Comparison of ENCODE assay signal across 23 cellular contexts in the genomic region with DNA sequence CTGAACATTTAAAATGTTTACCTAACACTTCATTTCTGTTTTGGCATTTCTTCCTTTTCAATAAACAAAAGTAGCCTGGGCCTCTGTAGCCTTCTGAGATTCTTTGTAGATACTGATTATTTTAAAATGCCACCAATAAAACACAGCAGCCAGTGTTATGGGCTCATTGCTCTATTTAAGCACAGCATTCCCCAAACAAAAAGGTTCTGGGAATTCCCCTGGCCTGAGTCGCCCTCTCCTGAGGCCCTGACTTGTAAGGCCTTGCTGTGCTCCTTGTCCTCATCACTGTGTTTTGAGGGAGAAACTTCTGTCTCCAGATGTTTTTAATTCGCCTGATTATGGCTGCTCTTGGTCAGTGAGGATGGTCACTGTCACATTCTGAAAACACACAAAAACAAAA. TPM values are rescaled to one million over a fixed set of nuclear protein-coding genes. Genes with fewer than 3 reads are reported as not detected.
A peak's percentile ranks its signal among the peaks of the same experiment; 100 is the strongest.
DNase-seq lines count a peak whose midpoint lies in the region; ATAC-seq and TF ChIP-seq lines count a peak whose summit lies in the region.
"Had no signal": no experiment of that assay in that cellular context is flagged by ENCODE, and none has a peak within 500 bp of the region (broad histone marks: within the 10 kb centered on the region; RNA-seq: fewer than 3 reads in every experiment).

No MANE protein-coding gene starts in this region.

- H3K9ac ChIP-seq in NT2/D1 (ENCODE audit: insufficient read length, low read depth), result no peak overlapping the region
- H3K9ac ChIP-seq in fibroblast of lung (ENCODE audit: insufficient read depth, low read length), result no peak overlapping the region
- H3K9ac ChIP-seq: BLaER1 treated with 17β-estradiol and CSF1 and Interleukin-3, amounts not matched to agents 10 nM and 100 nM had no signal

- no peaks in the 10 kb centered on the region for H3K27me3 ChIP-seq in NT2/D1 (ENCODE audit: insufficient read depth, insufficient read length)
- H3K27me3 ChIP-seq in fibroblast of lung (ENCODE audit: control insufficient read depth, insufficient read depth, low read length), result no peaks in the 10 kb centered on the region
- H3K27me3 ChIP-seq in transverse colon, result no peaks in the 10 kb centered on the region
- H3K27me3 ChIP-seq in A673 (replicated peaks; ENCODE audit: insufficient read depth, low read depth, low read length, poor library complexity), result peaks cover 6% of the 10 kb centered on the region
- H3K27me3 ChIP-seq: BLaER1 treated with 17β-estradiol and CSF1 and Interleukin-3, amounts not matched to agents 10 nM and 100 nM; esophagus squamous epithelium; neutrophil; right atrium auricular region had no signal

- no peak overlapping the region for H2AFZ ChIP-seq in fibroblast of lung (ENCODE audit: low read length)

- WGBS in mesodermal cell (ENCODE audit: insufficient coverage in 2 of 2), 2 experiments, result 88 to 90% methylated on average over 2 of the region's 2 CpGs
- 40 to 70% methylated on average over 1 to 2 of the region's 2 CpGs for WGBS in transverse colon (ENCODE audit: low coverage in 1 of 2), 2 donors

- no peaks in the 10 kb centered on the region for H3K4me1 ChIP-seq in NT2/D1 (ENCODE audit: insufficient read depth, insufficient read length)
- no peaks in the 10 kb centered on the region for H3K4me1 ChIP-seq in fibroblast of lung (ENCODE audit: control insufficient read depth, extremely low read depth, insufficient read depth, low read length)
- H3K4me1 ChIP-seq in mesodermal cell (ENCODE audit: control insufficient read depth, insufficient read depth, low read length, poor library complexity, severe bottlenecking), result peaks cover 8% of the 10 kb centered on the region
- H3K4me1 ChIP-seq in transverse colon, result peaks cover 0 to 4% (median 0%) of the 10 kb centered on the region in 4 donors
- H3K4me1 ChIP-seq in A673 (ENCODE audit: insufficient read depth, low read length, poor library complexity, severe bottlenecking), result no peaks in the 10 kb centered on the region
- H3K4me1 ChIP-seq: BLaER1 treated with 17β-estradiol and CSF1 and Interleukin-3, amounts not matched to agents 10 nM and 100 nM; esophagus squamous epithelium; right atrium auricular region had no signal

- intact Hi-C loops in transverse colon (cut with DNase I; ENCODE audit: low total_unique reads) (no loop called here), A673 (cut with micrococcal nuclease; ENCODE audit: unreplicated experiment) (no loop called here)

- DNase-seq in AG08395 (ENCODE audit: low spot score) (peak; percentile 5), NT2/D1 (ENCODE audit: low read depth, low spot score) (peak; percentile 9), fibroblast of lung (ENCODE audit: low read depth in 2 of 2) (peak; percentile 5 to 13), transverse colon (no peak), A673 (ENCODE audit: low spot score) (no peak)
- DNase-seq: 8988T; activated CD4-positive, alpha-beta T cell treated with anti-CD3 and anti-CD28 coated beads, Interleukin-2, amount 50 U/mL, for 4 hours; activated naive CD4-positive, alpha-beta T cell; activated T-cell treated with anti-CD3 and anti-CD28 coated beads for 4 hours; esophagus squamous epithelium; left cardiac atrium; NCI-H1417 treated with DMSO at 0.1 percent for 48 hours; NCI-H526; SHP77 treated with DMSO at 0.1 percent for 48 hours had no signal

- in situ Hi-C loops in transverse colon (cut with MboI; ENCODE audit: low pct_ligation_motif_present in 1 of 4, low pct_unique_long_range_greater_than_20kb in 1 of 4, low sequenced_read_pairs in 3 of 4), result no loop called here

- POLR2A ChIA-PET in A673 (lab: Charles Lee; ENCODE audit: low non-redundant PET), result no interaction called here

- TF ChIP-seq POLR2A in transverse colon (IDR thresholded peaks at IDR 0.05), result no peak

- H3K27ac ChIP-seq in fibroblast of lung (ENCODE audit: insufficient read depth, low read length) (no peak overlapping the region), mesodermal cell (ENCODE audit: low read depth, low read length, severe bottlenecking) (peak overlapping the region; percentile 30), transverse colon (no peak overlapping the region), A673 (ENCODE audit: low read depth, low read length, poor library complexity, severe bottlenecking) (no peak overlapping the region)
- H3K27ac ChIP-seq: BLaER1 treated with 17β-estradiol and CSF1 and Interleukin-3, amounts not matched to agents 10 nM and 100 nM; esophagus squamous epithelium; neutrophil; right atrium auricular region had no signal

- CTCF ChIA-PET in A673 (lab: Charles Lee), result no interaction called here

- no peak for TF ChIP-seq EP300 in transverse colon (IDR thresholded peaks at IDR 0.05; ENCODE audit: low read depth)

- ATAC-seq in HG03135 (IDR thresholded peaks at IDR 0.05; ENCODE audit: unreplicated experiment), result no peak
- no peak for ATAC-seq in GM21576 (IDR thresholded peaks at IDR 0.05; ENCODE audit: unreplicated experiment)
- ATAC-seq: left cardiac atrium had no signal

- H3K4me3 ChIP-seq in NT2/D1 (ENCODE audit: insufficient read length, low read depth) (no peak overlapping the region), fibroblast of lung (replicated peaks in 1 of 4; ENCODE audit: control extremely low read depth in 1 of 4, insufficient read depth in 1 of 4, low read depth in 3 of 4, low read length in 4 of 4) (no peak overlapping the region), mesodermal cell (ENCODE audit: extremely low read depth, insufficient read depth, low read length, poor library complexity, severe bottlenecking) (no peak overlapping the region), transverse colon (no peak overlapping the region), A673 (ENCODE audit: low read depth, low read length, poor library complexity, severe bottlenecking) (no peak overlapping the region)
- H3K4me3 ChIP-seq: BLaER1 treated with 17β-estradiol and CSF1 and Interleukin-3, amounts not matched to agents 10 nM and 100 nM; esophagus squamous epithelium; right atrium auricular region had no signal

- no peaks in the 10 kb centered on the region for H3K79me2 ChIP-seq in fibroblast of lung (ENCODE audit: control insufficient read depth, insufficient read depth, low read length)

- H4K20me1 ChIP-seq in fibroblast of lung (ENCODE audit: control insufficient read depth, extremely low read depth, insufficient read depth, low read length), result no peaks in the 10 kb centered on the region
- H4K20me1 ChIP-seq: BLaER1 treated with 17β-estradiol and CSF1 and Interleukin-3, amounts not matched to agents 10 nM and 100 nM had no signal

- peaks cover 8% of the 10 kb centered on the region; the same call in 1 of the 2 replicates for H3K9me3 ChIP-seq in NT2/D1 (ENCODE audit: insufficient read depth, low read length)
- no peaks in the 10 kb centered on the region for H3K9me3 ChIP-seq in fibroblast of lung (ENCODE audit: control insufficient read depth, insufficient read depth, low read depth, low read length)
- no peaks in the 10 kb centered on the region for H3K9me3 ChIP-seq in mesodermal cell (ENCODE audit: control insufficient read depth, low read length)
- H3K9me3 ChIP-seq in transverse colon, result no peaks in the 10 kb centered on the region
- no peaks in the 10 kb centered on the region for H3K9me3 ChIP-seq in A673 (ENCODE audit: low read depth, low read length, poor library complexity, severe bottlenecking)
- H3K9me3 ChIP-seq: esophagus squamous epithelium, neutrophil, right atrium auricular region had no signal

- TF ChIP-seq CTCF in fibroblast of lung (conservative IDR thresholded peaks at IDR 0.05 in 1 of 2, IDR thresholded peaks at IDR 0.05 in 1 of 2; ENCODE audit: low read depth in 1 of 2, low read length in 2 of 2), result no peak
- no peak for TF ChIP-seq CTCF in transverse colon (IDR thresholded peaks at IDR 0.05)
- no peak for TF ChIP-seq CTCF in A673 (conservative IDR thresholded peaks at IDR 0.05; ENCODE audit: low read depth, low read length)

- no peak overlapping the region for H3K4me2 ChIP-seq in fibroblast of lung (ENCODE audit: extremely low read depth, insufficient read depth, low read length)
- H3K4me2 ChIP-seq: BLaER1 treated with 17β-estradiol and CSF1 and Interleukin-3, amounts not matched to agents 10 nM and 100 nM had no signal

- no TSS peak for BruUV-seq in A673 (replicated peaks; lab: Mats Ljungman, UMichigan)

- H3K36me3 ChIP-seq in NT2/D1 (ENCODE audit: insufficient read depth, insufficient read length, low read length) (no peaks in the 10 kb centered on the region), fibroblast of lung (ENCODE audit: control insufficient read depth, insufficient read depth, low read length) (no peaks in the 10 kb centered on the region), mesodermal cell (ENCODE audit: control insufficient read depth, insufficient read depth, low read length) (no peaks in the 10 kb centered on the region), transverse colon (no peaks in the 10 kb centered on the region), A673 (ENCODE audit: insufficient read depth, low read length, poor library complexity, severe bottlenecking) (no peaks in the 10 kb centered on the region)
- H3K36me3 ChIP-seq: BLaER1 treated with 17β-estradiol and CSF1 and Interleukin-3, amounts not matched to agents 10 nM and 100 nM; esophagus squamous epithelium; neutrophil; right atrium auricular region had no signal

RNA-seq across cellular contexts. Expression of gene CTXN3, which starts 33.0 kb away (rescaled TPM):
- total RNA-seq in fibroblast of lung, result not detected in 2 replicates
- not detected in 2 replicates for polyA plus RNA-seq in fibroblast of lung
- not detected in 2 replicates for polyA plus RNA-seq in fibroblast of lung (2012)
- polyA minus RNA-seq in fibroblast of lung (ENCODE audit: low replicate concordance), result not detected in 2 replicates
- not detected for polyA plus RNA-seq in mesodermal cell (2013, experiment 1 of 2)
- polyA plus RNA-seq in mesodermal cell (2013, experiment 2 of 2), result not detected
- total RNA-seq in transverse colon, result not detected
- not detected in 2 replicates for total RNA-seq in A673 (2021)
- total RNA-seq: left cardiac atrium; LHCN-M2; mesothelial cell of epicardium; right atrium auricular region; T-helper 1 cell treated with Interleukin-12 subunit alpha and Interleukin-12 subunit beta and Interleukin-4 antibody, amounts not matched to agents 30 ng/mL and 1 ng/mL, for 36 hours had no signal

Comparison
In these comparisons a context has a peak if more than half of its experiments do, and no peak if none do; other contexts are left out.
1. DNase-seq: peak in AG08395 (single experiment), NT2/D1 (single experiment) and fibroblast of lung (2 of 2); none in transverse colon (single experiment) and A673 (single experiment).